In the genomic region with DNA sequence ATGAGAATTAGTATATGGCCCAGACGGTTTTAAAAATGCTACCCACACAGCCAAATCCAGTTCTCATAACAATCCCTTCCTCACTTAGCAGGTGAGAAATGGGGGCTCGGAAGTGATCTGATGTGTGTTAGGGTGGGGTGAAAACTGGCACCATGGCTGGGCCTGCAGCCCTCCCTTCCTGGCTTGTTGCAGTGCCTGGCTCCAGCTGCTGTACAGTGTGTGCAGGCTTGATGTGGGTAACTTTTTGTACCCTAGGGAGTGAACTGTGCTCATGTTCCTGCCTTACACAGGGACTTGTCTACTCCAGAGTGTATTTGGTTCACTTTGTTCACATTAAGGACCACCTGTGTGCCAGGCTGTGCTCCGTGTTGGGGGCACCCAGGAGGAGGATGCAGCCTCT, we compare ENCODE assay signal across 1 cellular context.
TF ChIP-seq lines count a peak whose summit lies in the region.

No MANE protein-coding gene starts in this region.

TF ChIP-seq in HepG2, 621 proteins besides CTCF, POLR2A, EP300 and RAD21 (continued from another document):
- TF ChIP-seq, protein P1, sequence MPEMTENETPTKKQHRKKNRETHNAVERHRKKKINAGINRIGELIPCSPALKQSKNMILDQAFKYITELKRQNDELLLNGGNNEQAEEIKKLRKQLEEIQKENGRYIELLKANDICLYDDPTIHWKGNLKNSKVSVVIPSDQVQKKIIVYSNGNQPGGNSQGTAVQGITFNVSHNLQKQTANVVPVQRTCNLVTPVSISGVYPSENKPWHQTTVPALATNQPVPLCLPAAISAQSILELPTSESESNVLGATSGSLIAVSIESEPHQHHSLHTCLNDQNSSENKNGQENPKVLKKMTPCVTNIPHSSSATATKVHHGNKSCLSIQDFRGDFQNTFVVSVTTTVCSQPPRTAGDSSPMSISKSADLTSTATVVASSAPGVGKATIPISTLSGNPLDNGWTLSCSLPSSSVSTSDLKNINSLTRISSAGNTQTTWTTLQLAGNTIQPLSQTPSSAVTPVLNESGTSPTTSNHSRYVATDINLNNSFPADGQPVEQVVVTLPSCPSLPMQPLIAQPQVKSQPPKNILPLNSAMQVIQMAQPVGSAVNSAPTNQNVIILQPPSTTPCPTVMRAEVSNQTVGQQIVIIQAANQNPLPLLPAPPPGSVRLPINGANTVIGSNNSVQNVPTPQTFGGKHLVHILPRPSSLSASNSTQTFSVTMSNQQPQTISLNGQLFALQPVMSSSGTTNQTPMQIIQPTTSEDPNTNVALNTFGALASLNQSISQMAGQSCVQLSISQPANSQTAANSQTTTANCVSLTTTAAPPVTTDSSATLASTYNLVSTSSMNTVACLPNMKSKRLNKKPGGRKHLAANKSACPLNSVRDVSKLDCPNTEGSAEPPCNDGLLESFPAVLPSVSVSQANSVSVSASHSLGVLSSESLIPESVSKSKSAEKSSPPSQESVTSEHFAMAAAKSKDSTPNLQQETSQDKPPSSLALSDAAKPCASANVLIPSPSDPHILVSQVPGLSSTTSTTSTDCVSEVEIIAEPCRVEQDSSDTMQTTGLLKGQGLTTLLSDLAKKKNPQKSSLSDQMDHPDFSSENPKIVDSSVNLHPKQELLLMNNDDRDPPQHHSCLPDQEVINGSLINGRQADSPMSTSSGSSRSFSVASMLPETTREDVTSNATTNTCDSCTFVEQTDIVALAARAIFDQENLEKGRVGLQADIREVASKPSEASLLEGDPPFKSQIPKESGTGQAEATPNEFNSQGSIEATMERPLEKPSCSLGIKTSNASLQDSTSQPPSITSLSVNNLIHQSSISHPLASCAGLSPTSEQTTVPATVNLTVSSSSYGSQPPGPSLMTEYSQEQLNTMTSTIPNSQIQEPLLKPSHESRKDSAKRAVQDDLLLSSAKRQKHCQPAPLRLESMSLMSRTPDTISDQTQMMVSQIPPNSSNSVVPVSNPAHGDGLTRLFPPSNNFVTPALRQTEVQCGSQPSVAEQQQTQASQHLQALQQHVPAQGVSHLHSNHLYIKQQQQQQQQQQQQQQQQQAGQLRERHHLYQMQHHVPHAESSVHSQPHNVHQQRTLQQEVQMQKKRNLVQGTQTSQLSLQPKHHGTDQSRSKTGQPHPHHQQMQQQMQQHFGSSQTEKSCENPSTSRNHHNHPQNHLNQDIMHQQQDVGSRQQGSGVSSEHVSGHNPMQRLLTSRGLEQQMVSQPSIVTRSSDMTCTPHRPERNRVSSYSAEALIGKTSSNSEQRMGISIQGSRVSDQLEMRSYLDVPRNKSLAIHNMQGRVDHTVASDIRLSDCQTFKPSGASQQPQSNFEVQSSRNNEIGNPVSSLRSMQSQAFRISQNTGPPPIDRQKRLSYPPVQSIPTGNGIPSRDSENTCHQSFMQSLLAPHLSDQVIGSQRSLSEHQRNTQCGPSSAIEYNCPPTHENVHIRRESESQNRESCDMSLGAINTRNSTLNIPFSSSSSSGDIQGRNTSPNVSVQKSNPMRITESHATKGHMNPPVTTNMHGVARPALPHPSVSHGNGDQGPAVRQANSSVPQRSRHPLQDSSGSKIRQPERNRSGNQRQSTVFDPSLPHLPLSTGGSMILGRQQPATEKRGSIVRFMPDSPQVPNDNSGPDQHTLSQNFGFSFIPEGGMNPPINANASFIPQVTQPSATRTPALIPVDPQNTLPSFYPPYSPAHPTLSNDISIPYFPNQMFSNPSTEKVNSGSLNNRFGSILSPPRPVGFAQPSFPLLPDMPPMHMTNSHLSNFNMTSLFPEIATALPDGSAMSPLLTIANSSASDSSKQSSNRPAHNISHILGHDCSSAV (CRISPR knock-in tag; IDR thresholded peaks at IDR 0.05; ENCODE audit: borderline replicate concordance): no peak
- TF ChIP-seq ZNF816 (CRISPR knock-in tag; IDR thresholded peaks at IDR 0.05; ENCODE audit: borderline replicate concordance) (no peak), KDM4B (CRISPR knock-in tag; IDR thresholded peaks at IDR 0.05) (no peak), TAF15 (IDR thresholded peaks at IDR 0.05; ENCODE audit: low read depth, low read length, poor library complexity, severe bottlenecking) (no peak), NFRKB (IDR thresholded peaks at IDR 0.05) (no peak), YY1 (IDR thresholded peaks at IDR 0.05; ENCODE audit: insufficient read depth, insufficient replicate concordance, low read depth, low read length) (no peak), CBX5 (CRISPR knock-in tag; IDR thresholded peaks at IDR 0.05; ENCODE audit: borderline replicate concordance) (no peak), ZBTB1 (CRISPR knock-in tag; IDR thresholded peaks at IDR 0.05; ENCODE audit: borderline replicate concordance) (no peak)
- TF ChIP-seq, protein P2, sequence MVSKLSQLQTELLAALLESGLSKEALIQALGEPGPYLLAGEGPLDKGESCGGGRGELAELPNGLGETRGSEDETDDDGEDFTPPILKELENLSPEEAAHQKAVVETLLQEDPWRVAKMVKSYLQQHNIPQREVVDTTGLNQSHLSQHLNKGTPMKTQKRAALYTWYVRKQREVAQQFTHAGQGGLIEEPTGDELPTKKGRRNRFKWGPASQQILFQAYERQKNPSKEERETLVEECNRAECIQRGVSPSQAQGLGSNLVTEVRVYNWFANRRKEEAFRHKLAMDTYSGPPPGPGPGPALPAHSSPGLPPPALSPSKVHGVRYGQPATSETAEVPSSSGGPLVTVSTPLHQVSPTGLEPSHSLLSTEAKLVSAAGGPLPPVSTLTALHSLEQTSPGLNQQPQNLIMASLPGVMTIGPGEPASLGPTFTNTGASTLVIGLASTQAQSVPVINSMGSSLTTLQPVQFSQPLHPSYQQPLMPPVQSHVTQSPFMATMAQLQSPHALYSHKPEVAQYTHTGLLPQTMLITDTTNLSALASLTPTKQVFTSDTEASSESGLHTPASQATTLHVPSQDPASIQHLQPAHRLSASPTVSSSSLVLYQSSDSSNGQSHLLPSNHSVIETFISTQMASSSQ (IDR thresholded peaks at IDR 0.05; ENCODE audit: low read depth): no peak
- TF ChIP-seq, protein P2 (CRISPR knock-in tag; IDR thresholded peaks at IDR 0.05; ENCODE audit: borderline replicate concordance): no peak
